Comparison of ENCODE assay signal across 1 cellular context in genomic region chr4:166989886-166990285, GRCh38.
TF ChIP-seq lines count a peak whose summit lies in the region.

No MANE protein-coding gene starts in this region.

TF ChIP-seq in HCT116, 20 proteins besides CTCF, POLR2A, EP300 and RAD21 (continued from another document):
- TF ChIP-seq CEBPB (IDR thresholded peaks at IDR 0.05; ENCODE audit: low read depth) (no peak), SRF (IDR thresholded peaks at IDR 0.05; ENCODE audit: low read depth) (no peak), ZFX (IDR thresholded peaks at IDR 0.05) (no peak)
